Comparison of ENCODE assay signal across 1 cellular context in the genomic region with DNA sequence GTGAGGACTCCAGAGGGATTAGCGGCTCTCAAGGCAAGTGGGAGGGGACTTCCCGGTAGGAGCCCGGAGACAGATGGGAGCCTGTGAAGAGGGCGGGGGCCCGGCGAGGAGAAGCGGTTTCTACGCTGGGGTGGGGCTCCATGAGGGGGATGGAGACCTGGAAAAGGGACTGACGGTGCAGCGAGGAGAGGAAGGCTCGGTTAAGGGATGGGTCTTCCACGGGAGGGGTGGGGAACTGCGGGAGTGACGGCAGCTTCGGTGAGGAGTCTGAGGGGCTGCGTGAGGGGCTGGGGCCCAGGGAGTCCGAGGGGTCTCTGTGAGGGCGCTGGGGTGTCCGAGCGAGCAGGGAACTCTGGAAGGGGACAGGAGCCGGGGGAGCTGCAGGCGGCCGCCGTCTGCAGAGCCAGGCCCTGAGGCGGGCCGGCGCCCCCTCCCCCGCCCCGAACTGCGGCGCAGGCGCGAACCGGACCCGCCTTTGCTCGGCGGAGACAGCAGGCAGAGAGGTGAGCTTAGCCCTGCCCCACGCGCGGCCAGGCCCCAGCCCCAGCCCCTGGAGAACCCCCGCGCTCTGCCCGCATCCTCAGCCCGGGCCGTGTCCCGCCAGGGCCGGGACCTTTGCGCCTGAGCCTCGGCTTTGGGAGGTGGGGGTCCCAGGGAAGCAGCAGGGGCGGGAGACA.
A peak's percentile ranks its signal among the peaks of the same experiment; 100 is the strongest.
TF ChIP-seq lines count a peak whose summit lies in the region.

A gene with protein sequence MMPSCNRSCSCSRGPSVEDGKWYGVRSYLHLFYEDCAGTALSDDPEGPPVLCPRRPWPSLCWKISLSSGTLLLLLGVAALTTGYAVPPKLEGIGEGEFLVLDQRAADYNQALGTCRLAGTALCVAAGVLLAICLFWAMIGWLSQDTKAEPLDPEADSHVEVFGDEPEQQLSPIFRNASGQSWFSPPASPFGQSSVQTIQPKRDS (plus strand): TSS at position 472 of the 677 bp plus-strand sequence. CDS start 2,533 bp downstream, outside the sequence.

TF ChIP-seq in HepG2, 621 proteins besides CTCF, POLR2A, EP300 and RAD21 (continued from another document and continues in another):
- TF ChIP-seq, protein P1, sequence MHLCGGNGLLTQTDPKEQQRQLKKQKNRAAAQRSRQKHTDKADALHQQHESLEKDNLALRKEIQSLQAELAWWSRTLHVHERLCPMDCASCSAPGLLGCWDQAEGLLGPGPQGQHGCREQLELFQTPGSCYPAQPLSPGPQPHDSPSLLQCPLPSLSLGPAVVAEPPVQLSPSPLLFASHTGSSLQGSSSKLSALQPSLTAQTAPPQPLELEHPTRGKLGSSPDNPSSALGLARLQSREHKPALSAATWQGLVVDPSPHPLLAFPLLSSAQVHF (CRISPR knock-in tag; IDR thresholded peaks at IDR 0.05), result no peak
- TF ChIP-seq ZNF550 (CRISPR knock-in tag; IDR thresholded peaks at IDR 0.05; ENCODE audit: borderline replicate concordance) (no peak), MLXIP (CRISPR knock-in tag; IDR thresholded peaks at IDR 0.05; ENCODE audit: borderline replicate concordance) (no peak), ZNF841 (CRISPR knock-in tag; IDR thresholded peaks at IDR 0.05; ENCODE audit: borderline replicate concordance) (no peak), SMARCE1 (IDR thresholded peaks at IDR 0.05; ENCODE audit: borderline replicate concordance) (no peak), ZNF816 (CRISPR knock-in tag; IDR thresholded peaks at IDR 0.05; ENCODE audit: borderline replicate concordance) (no peak; the same call in 1 of the 2 replicates), ZSCAN20 (CRISPR knock-in tag; IDR thresholded peaks at IDR 0.05; ENCODE audit: borderline replicate concordance) (no peak), ZNF788 (CRISPR knock-in tag; IDR thresholded peaks at IDR 0.05; ENCODE audit: borderline replicate concordance) (no peak; the same call in 1 of the 2 replicates), ZMYM4 (CRISPR knock-in tag; IDR thresholded peaks at IDR 0.05) (no peak), AGO2 (optimal IDR thresholded peaks at IDR 0.05; ENCODE audit: low read depth, low read length) (peak; percentile 62), MEIS2 (CRISPR knock-in tag; IDR thresholded peaks at IDR 0.05) (peak; percentile 79; the same call in 1 of the 2 replicates), TFDP2 (CRISPR knock-in tag; IDR thresholded peaks at IDR 0.05) (peak; percentile 78), MXD4 (CRISPR knock-in tag; IDR thresholded peaks at IDR 0.05) (peak; percentile 29; the same call in 1 of the 2 replicates), FOXA1 (IDR thresholded peaks at IDR 0.05) (no peak), FOXA1 (CRISPR knock-in tag; IDR thresholded peaks at IDR 0.05) (no peak), ZNF235 (CRISPR knock-in tag; IDR thresholded peaks at IDR 0.05; ENCODE audit: borderline replicate concordance) (0 out of 2 replicates have a peak, but pooled peaks have one; percentile 26), HDAC6 (IDR thresholded peaks at IDR 0.05; ENCODE audit: low read depth, low read length) (no peak), CREM (IDR thresholded peaks at IDR 0.05) (no peak), CREM (CRISPR knock-in tag; IDR thresholded peaks at IDR 0.05) (no peak), MAF1 (CRISPR knock-in tag; IDR thresholded peaks at IDR 0.05; ENCODE audit: borderline replicate concordance) (peak; percentile 72; the same call in 1 of the 2 replicates), DNMT1 (CRISPR knock-in tag; IDR thresholded peaks at IDR 0.05) (peak; percentile 45; the same call in 1 of the 2 replicates), ZFYVE20 (CRISPR knock-in tag; IDR thresholded peaks at IDR 0.05; ENCODE audit: borderline replicate concordance, low read depth) (no peak), KDM1A (CRISPR knock-in tag; IDR thresholded peaks at IDR 0.05) (no peak), TFAP4 (IDR thresholded peaks at IDR 0.05; ENCODE audit: borderline replicate concordance, low read depth) (peak; percentile 70; the same call in 1 of the 2 replicates), PRDM10 (CRISPR knock-in tag; IDR thresholded peaks at IDR 0.05; ENCODE audit: low read depth) (0 out of 2 replicates have a peak, but pooled peaks have one; percentile 25), ZNF749 (CRISPR knock-in tag; IDR thresholded peaks at IDR 0.05; ENCODE audit: borderline replicate concordance) (peak; percentile 94; the same call in 1 of the 2 replicates), ZBTB1 (CRISPR knock-in tag; IDR thresholded peaks at IDR 0.05; ENCODE audit: borderline replicate concordance) (0 out of 2 replicates have a peak, but pooled peaks have one; percentile 36), ZNF883 (CRISPR knock-in tag; IDR thresholded peaks at IDR 0.05; ENCODE audit: not compliant biosample characterization) (peak; percentile 17), ZNF713 (CRISPR knock-in tag; IDR thresholded peaks at IDR 0.05) (no peak; the same call in 1 of the 2 replicates), FOXO1 (CRISPR knock-in tag; IDR thresholded peaks at IDR 0.05) (peak; percentile 35), MAX (IDR thresholded peaks at IDR 0.05) (peak; percentile 17; the same call in 1 of the 2 replicates), ZNF75D (CRISPR knock-in tag; IDR thresholded peaks at IDR 0.05; ENCODE audit: borderline replicate concordance) (no peak), PAX8 (CRISPR knock-in tag; IDR thresholded peaks at IDR 0.05; ENCODE audit: borderline replicate concordance) (no peak), ZNF33B (CRISPR knock-in tag; IDR thresholded peaks at IDR 0.05) (no peak), KAT8 (CRISPR knock-in tag; IDR thresholded peaks at IDR 0.05) (peak; percentile 52; the same call in 1 of the 2 replicates), HOXA9 (CRISPR knock-in tag; IDR thresholded peaks at IDR 0.05; ENCODE audit: borderline replicate concordance) (0 out of 2 replicates have a peak, but pooled peaks have one; percentile 59), ZMAT3 (CRISPR knock-in tag; conservative IDR thresholded peaks at IDR 0.05) (peak; percentile 56; the same call in 1 of the 2 replicates), ZNF552 (CRISPR knock-in tag; IDR thresholded peaks at IDR 0.05; ENCODE audit: borderline replicate concordance) (no peak), ZFY (CRISPR knock-in tag; IDR thresholded peaks at IDR 0.05) (peak; percentile 89), GLMP (CRISPR knock-in tag; IDR thresholded peaks at IDR 0.05; ENCODE audit: borderline replicate concordance) (no peak), KLF6 (CRISPR knock-in tag; IDR thresholded peaks at IDR 0.05) (0 out of 2 replicates have a peak, but pooled peaks have one; percentile 16)
- TF ChIP-seq, protein P2, sequence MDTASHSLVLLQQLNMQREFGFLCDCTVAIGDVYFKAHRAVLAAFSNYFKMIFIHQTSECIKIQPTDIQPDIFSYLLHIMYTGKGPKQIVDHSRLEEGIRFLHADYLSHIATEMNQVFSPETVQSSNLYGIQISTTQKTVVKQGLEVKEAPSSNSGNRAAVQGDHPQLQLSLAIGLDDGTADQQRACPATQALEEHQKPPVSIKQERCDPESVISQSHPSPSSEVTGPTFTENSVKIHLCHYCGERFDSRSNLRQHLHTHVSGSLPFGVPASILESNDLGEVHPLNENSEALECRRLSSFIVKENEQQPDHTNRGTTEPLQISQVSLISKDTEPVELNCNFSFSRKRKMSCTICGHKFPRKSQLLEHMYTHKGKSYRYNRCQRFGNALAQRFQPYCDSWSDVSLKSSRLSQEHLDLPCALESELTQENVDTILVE (CRISPR knock-in tag; IDR thresholded peaks at IDR 0.05), result no peak
- TF ChIP-seq, protein P3, sequence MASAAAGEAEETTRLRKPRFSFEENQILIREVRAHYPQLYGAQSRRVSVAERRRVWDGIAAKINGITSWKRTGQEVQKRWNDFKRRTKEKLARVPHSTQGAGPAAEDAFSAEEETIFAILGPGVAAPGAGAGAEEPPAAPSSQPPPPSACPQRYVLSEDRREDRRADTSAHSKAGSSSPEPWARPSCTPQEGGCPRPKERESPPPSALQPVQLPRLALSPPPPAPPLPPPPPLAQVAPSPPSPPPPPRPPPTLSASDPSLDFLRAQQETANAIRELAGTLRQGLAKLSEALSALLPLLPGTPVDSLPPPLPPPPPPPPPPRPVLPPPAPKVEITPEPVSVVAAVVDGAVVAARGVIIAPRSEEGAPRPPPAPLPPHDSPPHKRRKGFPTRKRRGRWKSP (CRISPR knock-in tag; IDR thresholded peaks at IDR 0.05), result peak; percentile 69
- TF ChIP-seq, protein P4, sequence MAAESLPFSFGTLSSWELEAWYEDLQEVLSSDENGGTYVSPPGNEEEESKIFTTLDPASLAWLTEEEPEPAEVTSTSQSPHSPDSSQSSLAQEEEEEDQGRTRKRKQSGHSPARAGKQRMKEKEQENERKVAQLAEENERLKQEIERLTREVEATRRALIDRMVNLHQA (CRISPR knock-in tag; IDR thresholded peaks at IDR 0.05), result no peak
- TF ChIP-seq, protein P5, sequence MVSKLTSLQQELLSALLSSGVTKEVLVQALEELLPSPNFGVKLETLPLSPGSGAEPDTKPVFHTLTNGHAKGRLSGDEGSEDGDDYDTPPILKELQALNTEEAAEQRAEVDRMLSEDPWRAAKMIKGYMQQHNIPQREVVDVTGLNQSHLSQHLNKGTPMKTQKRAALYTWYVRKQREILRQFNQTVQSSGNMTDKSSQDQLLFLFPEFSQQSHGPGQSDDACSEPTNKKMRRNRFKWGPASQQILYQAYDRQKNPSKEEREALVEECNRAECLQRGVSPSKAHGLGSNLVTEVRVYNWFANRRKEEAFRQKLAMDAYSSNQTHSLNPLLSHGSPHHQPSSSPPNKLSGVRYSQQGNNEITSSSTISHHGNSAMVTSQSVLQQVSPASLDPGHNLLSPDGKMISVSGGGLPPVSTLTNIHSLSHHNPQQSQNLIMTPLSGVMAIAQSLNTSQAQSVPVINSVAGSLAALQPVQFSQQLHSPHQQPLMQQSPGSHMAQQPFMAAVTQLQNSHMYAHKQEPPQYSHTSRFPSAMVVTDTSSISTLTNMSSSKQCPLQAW (CRISPR knock-in tag; IDR thresholded peaks at IDR 0.05), result 0 out of 2 replicates have a peak, but pooled peaks have one; percentile 4
